ENCODE assay signal across 10 cellular contexts in genomic region chr18:27378396-27379094, GRCh38.
DNase-seq lines count a peak whose midpoint lies in the region; ATAC-seq and TF ChIP-seq lines count a peak whose summit lies in the region.
"Had no signal": no experiment of that assay in that cellular context is flagged by ENCODE, and none has a peak within 500 bp of the region (broad histone marks: within the 10 kb centered on the region; RNA-seq: fewer than 3 reads in every experiment).

No MANE protein-coding gene starts in this region.

- DNase-seq in ACHN, result peak; percentile 95
- DNase-seq in foreskin keratinocyte, result peak; percentile 81 to 92
- DNase-seq in SK-N-DZ (ENCODE audit: low spot score), result no peak
- DNase-seq in NCI-H2196 treated with DMSO at 0.1 percent for 48 hours (lab: John Stamatoyannopoulos, UW; ENCODE audit: unreplicated experiment), result no peak
- DNase-seq in activated CD4-positive, CD25-positive, alpha-beta regulatory T cell treated with anti-CD3 and anti-CD28 coated beads, Interleukin-2, amount 50 U/mL, for 72 hours, result no peak
- no peak for DNase-seq in caudate nucleus (lab: John Stamatoyannopoulos, UW)
- DNase-seq: activated CD8-positive, alpha-beta memory T cell treated with anti-CD3 and anti-CD28 coated beads, Interleukin-2, amount 10 ng/mL, durations not matched to agents 7 days and 5 days; NCI-H774 had no signal

- ATAC-seq in GM19463 (IDR thresholded peaks at IDR 0.05; ENCODE audit: unreplicated experiment) (peak; percentile 83), foreskin keratinocyte (peak; percentile 99)
- ATAC-seq: activated CD8-positive, alpha-beta memory T cell treated with anti-CD3 and anti-CD28 coated beads, Interleukin-2, amount 10 ng/mL, durations not matched to agents 7 days and 5 days had no signal

- H3K9ac ChIP-seq in HUES48 (ENCODE audit: low read depth, low read length), result no peak overlapping the region

- H3K4me1 ChIP-seq in HUES48 (ENCODE audit: control insufficient read depth, insufficient read depth, low read length) (0 out of 2 replicates have a peak, but pooled peaks cover 2% of the 10 kb centered on the region), foreskin keratinocyte (peaks cover 20% of the 10 kb centered on the region)

- in situ Hi-C loops in ACHN (cut with HindIII; ENCODE audit: low pct_ligation_motif_present, low pct_unique_long_range_greater_than_20kb, low sequenced_read_pairs), result no loop called here

- no peaks in the 10 kb centered on the region for H3K27me3 ChIP-seq in HUES48 (ENCODE audit: control insufficient read depth, insufficient read depth, low read length)
- H3K27me3 ChIP-seq in foreskin keratinocyte, result no peaks in the 10 kb centered on the region

- H3K27ac ChIP-seq in HUES48 (ENCODE audit: low read depth, low read length) (peak overlapping the region; percentile 17), foreskin keratinocyte (peak overlapping the region; percentile 82), caudate nucleus (ENCODE audit: low read depth, low read length) (no peak overlapping the region)

- no peaks in the 10 kb centered on the region for H3K36me3 ChIP-seq in HUES48 (ENCODE audit: control insufficient read depth, insufficient read depth, low read length)

- TF ChIP-seq CTCF in foreskin keratinocyte (conservative IDR thresholded peaks at IDR 0.05), result no peak

- no peaks in the 10 kb centered on the region for H3K9me3 ChIP-seq in HUES48 (ENCODE audit: control insufficient read depth, insufficient read depth, low read length)

- H3K4me3 ChIP-seq in HUES48 (ENCODE audit: low read depth, low read length), result no peak overlapping the region

Comparison
In these comparisons a context has a peak if more than half of its experiments do, and no peak if none do; other contexts are left out.
1. DNase-seq: peak in ACHN (single experiment) and foreskin keratinocyte (2 of 2); none in SK-N-DZ (single experiment), NCI-H2196 treated with DMSO at 0.1 percent for 48 hours (single experiment), activated CD4-positive, CD25-positive, alpha-beta regulatory T cell treated with anti-CD3 and anti-CD28 coated beads, Interleukin-2, amount 50 U/mL, for 72 hours (single experiment) and caudate nucleus (0 of 61).